8 cellular contexts compared by ENCODE assay signal in the genomic region with DNA sequence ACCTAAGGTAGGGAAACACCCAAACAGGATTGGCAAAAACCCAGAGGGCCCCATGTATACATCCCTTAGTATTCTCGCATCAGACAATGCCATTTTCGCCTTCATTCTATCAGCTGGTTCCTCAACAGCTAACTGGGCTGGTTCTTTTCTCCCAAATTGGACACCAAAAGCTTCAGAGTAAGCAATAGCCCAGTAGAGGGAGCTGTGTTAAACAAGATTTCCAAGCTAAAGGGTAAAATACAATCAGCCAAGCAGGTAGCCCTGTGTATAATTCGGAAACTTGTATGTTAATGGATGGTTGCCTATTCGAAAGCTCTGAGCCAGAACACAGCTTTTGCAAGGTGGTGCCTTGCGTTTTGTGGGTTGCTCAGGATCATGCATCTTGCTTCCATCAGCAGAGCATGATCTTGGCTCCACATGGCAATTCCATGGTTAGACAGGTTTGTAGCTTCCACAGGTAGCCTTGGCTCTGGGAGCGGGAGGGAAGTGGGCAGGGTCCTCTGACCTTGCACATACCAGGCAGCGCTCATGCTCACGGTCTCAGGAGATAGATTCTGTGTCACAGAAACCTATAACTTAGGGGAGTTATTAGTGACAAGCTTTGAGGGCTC.
DNase-seq lines count a peak whose midpoint lies in the region; ATAC-seq and TF ChIP-seq lines count a peak whose summit lies in the region.

No MANE protein-coding gene starts in this region.

- no peaks in the 10 kb centered on the region for H3K36me3 ChIP-seq in Karpas-422 (ENCODE audit: insufficient read depth, low read length)
- no peaks in the 10 kb centered on the region for H3K36me3 ChIP-seq in suprapubic skin

- no peaks in the 10 kb centered on the region for H3K79me2 ChIP-seq in Karpas-422 (ENCODE audit: low read length)

- H3K4me2 ChIP-seq in Karpas-422 (ENCODE audit: low read depth, low read length, poor library complexity, severe bottlenecking) = no peak overlapping the region

- H3K27me3 ChIP-seq in Karpas-422 (ENCODE audit: low read length) (no peaks in the 10 kb centered on the region), suprapubic skin (no peaks in the 10 kb centered on the region)

- no peaks in the 10 kb centered on the region for H3K9me3 ChIP-seq in Karpas-422 (ENCODE audit: low read length)
- no peaks in the 10 kb centered on the region for H3K9me3 ChIP-seq in suprapubic skin

- TF ChIP-seq POLR2A in suprapubic skin (IDR thresholded peaks at IDR 0.05) = no peak

- no peak overlapping the region for H2AFZ ChIP-seq in Karpas-422 (ENCODE audit: low read length)

- H3K4me1 ChIP-seq in Karpas-422 (ENCODE audit: low read length) (peaks cover 10% of the 10 kb centered on the region), suprapubic skin (peaks cover 27% of the 10 kb centered on the region)

- peak; percentile 72 for TF ChIP-seq CTCF in AG09319 (IDR thresholded peaks at IDR 0.05; ENCODE audit: low read depth, low read length)
- peak; percentile 86 for TF ChIP-seq CTCF in VCaP (conservative IDR thresholded peaks at IDR 0.05)
- TF ChIP-seq CTCF in suprapubic skin (IDR thresholded peaks at IDR 0.05) = peak; percentile 11 to 47

- no peak overlapping the region for H3K4me3 ChIP-seq in Karpas-422 (ENCODE audit: low read length)
- no peak overlapping the region for H3K4me3 ChIP-seq in suprapubic skin

- peak; percentile 30 for ATAC-seq in GM18517 (IDR thresholded peaks at IDR 0.05; ENCODE audit: unreplicated experiment)
- ATAC-seq in HG02571 (IDR thresholded peaks at IDR 0.05; ENCODE audit: unreplicated experiment) = no peak

- H3K27ac ChIP-seq in Karpas-422 (ENCODE audit: low read length) = no peak overlapping the region
- H3K27ac ChIP-seq in VCaP = peak overlapping the region; percentile 97; the same call in 1 of the 2 replicates
- no peak overlapping the region for H3K27ac ChIP-seq in suprapubic skin

- no peaks in the 10 kb centered on the region for H3K9me2 ChIP-seq in Karpas-422 (replicated peaks; ENCODE audit: insufficient read depth, low read length)

- DNase-seq in AG09319 (ENCODE audit: extremely low read depth, low read depth) (peak; percentile 39), Karpas-422 (peak; percentile 88), iPS DF 4.7 (ENCODE audit: extremely low read depth, low spot score) (peak; percentile 51), suprapubic skin (ENCODE audit: low spot score in 2 of 2) (no peak)
- DNase-seq in stimulated activated CD4-positive, alpha-beta T cell treated with anti-CD3 and anti-CD28 coated beads, Interleukin-12 subunit alpha, Interleukin-12 subunit beta, amount 100 ng/mL, for 4 hours = no peak

- no peaks in the 10 kb centered on the region for H4K20me1 ChIP-seq in Karpas-422 (ENCODE audit: insufficient read depth, low read depth, low read length)

- no peak for TF ChIP-seq EP300 in suprapubic skin (IDR thresholded peaks at IDR 0.05)

- WGBS in suprapubic skin = 59% methylated on average over 8 of the region's 8 CpGs

- H3K9ac ChIP-seq in Karpas-422 (ENCODE audit: low read length) = no peak overlapping the region

Comparison
In these comparisons a context has a peak if more than half of its experiments do, and no peak if none do; other contexts are left out.
1. DNase-seq: peak in AG09319 (single experiment), Karpas-422 (single experiment) and iPS DF 4.7 (single experiment); none in suprapubic skin (0 of 2) and stimulated activated CD4-positive, alpha-beta T cell treated with anti-CD3 and anti-CD28 coated beads, Interleukin-12 subunit alpha, Interleukin-12 subunit beta, amount 100 ng/mL, for 4 hours (single experiment).
2. CTCF ChIP-seq: peak in every context shown above with its lines; median percentile 86 in VCaP; 72 in AG09319; 29 in suprapubic skin.